In genomic region chr14:68734231-68734732, GRCh38 we compare ENCODE assay signal across 9 cellular contexts. TPM values are rescaled to one million over a fixed set of nuclear protein-coding genes. Genes with fewer than 3 reads are reported as not detected.
A peak's percentile ranks its signal among the peaks of the same experiment; 100 is the strongest.
DNase-seq lines count a peak whose midpoint lies in the region; ATAC-seq lines count a peak whose summit lies in the region.
"Had no signal": no experiment of that assay in that cellular context is flagged by ENCODE, and none has a peak within 500 bp of the region (broad histone marks: within the 10 kb centered on the region; RNA-seq: fewer than 3 reads in every experiment).

No MANE protein-coding gene starts in this region.

- H3K36me3 Mint-ChIP-seq in natural killer cell treated with Interleukin-12 subunit alpha and Interleukin-12 subunit beta and Interleukin-15 and Interleukin-18, amount 100 ng/mL, for 72 hours, result no peaks in the 10 kb centered on the region

- no peaks in the 10 kb centered on the region for H3K36me3 ChIP-seq in H7 (replicated peaks; ENCODE audit: control insufficient read depth, insufficient read depth, low read length)

- no peaks in the 10 kb centered on the region for H3K27me3 ChIP-seq in H7 (ENCODE audit: control insufficient read depth, insufficient read depth, low read length)

- no peak overlapping the region for H3K4me3 ChIP-seq in H7 (ENCODE audit: insufficient read depth, low read depth, low read length)

- no peaks in the 10 kb centered on the region for H3K27me3 Mint-ChIP-seq in natural killer cell treated with Interleukin-12 subunit alpha and Interleukin-12 subunit beta and Interleukin-15 and Interleukin-18, amount 100 ng/mL, for 72 hours

- peaks cover 30 to 35% of the 10 kb centered on the region in 2 donors for H3K4me1 Mint-ChIP-seq in natural killer cell treated with Interleukin-12 subunit alpha and Interleukin-12 subunit beta and Interleukin-15 and Interleukin-18, amount 100 ng/mL, for 72 hours (ENCODE audit: low read depth in 2 of 2)

- H3K9me3 Mint-ChIP-seq in natural killer cell treated with Interleukin-12 subunit alpha and Interleukin-12 subunit beta and Interleukin-15 and Interleukin-18, amount 100 ng/mL, for 72 hours, result no peaks in the 10 kb centered on the region

- ATAC-seq in GM18511 (IDR thresholded peaks at IDR 0.05; ENCODE audit: unreplicated experiment) (peak; percentile 71), HG03565 (IDR thresholded peaks at IDR 0.05; ENCODE audit: unreplicated experiment) (peak; percentile 54), GM21825 (IDR thresholded peaks at IDR 0.05; ENCODE audit: unreplicated experiment) (no peak), left cardiac atrium (no peak)
- ATAC-seq in natural killer cell treated with Interleukin-12 subunit alpha and Interleukin-12 subunit beta and Interleukin-15 and Interleukin-18, amount 100 ng/mL, for 72 hours, result peak; percentile 75 to 78
- ATAC-seq: HCT116 had no signal

- intact Hi-C loops in left cardiac atrium (cut with DNase I), result loop anchor here in 1 of 2 donors (5.0 kb wide), 1 partner anchor 48 kb away; no protein-coding TSS in a partner anchor

- DNase-seq in activated CD8-positive, alpha-beta memory T cell treated with anti-CD3 and anti-CD28 coated beads, Interleukin-2, amount 50 U/mL, for 4 hours, result peak; percentile 66
- peak; percentile 70 for DNase-seq in natural killer cell treated with Interleukin-12 subunit alpha and Interleukin-12 subunit beta and Interleukin-15 and Interleukin-18, amount 100 ng/mL, for 72 hours (ENCODE audit: low spot score)
- DNase-seq in foreskin melanocyte, result no peak
- no peak for DNase-seq in left cardiac atrium
- DNase-seq in H7, result no peak

- H3K27ac Mint-ChIP-seq in natural killer cell treated with Interleukin-12 subunit alpha and Interleukin-12 subunit beta and Interleukin-15 and Interleukin-18, amount 100 ng/mL, for 72 hours, result peak overlapping the region; percentile 63 to 88

- peak overlapping the region; percentile 40 for H3K4me3 Mint-ChIP-seq in natural killer cell treated with Interleukin-12 subunit alpha and Interleukin-12 subunit beta and Interleukin-15 and Interleukin-18, amount 100 ng/mL, for 72 hours

RNA-seq across cellular contexts. Expression of gene ZFP36L1, which starts 58.6 kb away (rescaled TPM):
- 10 to 100 TPM; 42.4 to 94.9 TPM for total RNA-seq in natural killer cell treated with Interleukin-12 subunit alpha and Interleukin-12 subunit beta and Interleukin-15 and Interleukin-18, amount 100 ng/mL, for 72 hours
- total RNA-seq in left cardiac atrium, result 100 to 1,000 TPM in 1 of 2 donors, 10 to 100 TPM in 1; 89.6 to 105 TPM
- total RNA-seq in H7 (2014; rRNA removed; shearing (Covaris generic)), result 47.8 and 73.1 TPM in 2 replicates

Comparison
In these comparisons a context has a peak if more than half of its experiments do, and no peak if none do; other contexts are left out.
1. ATAC-seq: peak in GM18511 (single experiment), HG03565 (single experiment) and natural killer cell treated with Interleukin-12 subunit alpha and Interleukin-12 subunit beta and Interleukin-15 and Interleukin-18, amount 100 ng/mL, for 72 hours (2 of 2); none in GM21825 (single experiment) and left cardiac atrium (0 of 2).
2. DNase-seq: peak in activated CD8-positive, alpha-beta memory T cell treated with anti-CD3 and anti-CD28 coated beads, Interleukin-2, amount 50 U/mL, for 4 hours (single experiment) and natural killer cell treated with Interleukin-12 subunit alpha and Interleukin-12 subunit beta and Interleukin-15 and Interleukin-18, amount 100 ng/mL, for 72 hours (single experiment); none in foreskin melanocyte (single experiment), left cardiac atrium (single experiment) and H7 (single experiment).